21 cellular contexts compared by ENCODE assay signal in genomic region chr16:62644030-62644812, GRCh38.
"Had no signal": no experiment of that assay in that cellular context is flagged by ENCODE, and none has a peak within 500 bp of the region (broad histone marks: within the 10 kb centered on the region; RNA-seq: fewer than 3 reads in every experiment).

No MANE protein-coding gene starts in this region.

- H3K4me3 Mint-ChIP-seq: nephron; stimulated activated memory B cell treated with anti-CD40 and anti-IgM and Interleukin-4, amounts not matched to agents 10 μg/mL and 1 μg/mL and 100 μg/mL, for 72 hours; stimulated activated naive CD8-positive, alpha-beta T cell treated with anti-CD3 and anti-CD28 coated beads, Interleukin-15, Interleukin-2, amounts not matched to agents 100 ng/mL and 50 ng/mL, for 24 hours had no signal

- H3K36me3 ChIP-seq: left lung, prostate gland, spleen, tibial artery, upper lobe of left lung, uterus had no signal

- H3K27ac ChIP-seq: left lung, parathyroid adenoma, prostate gland, spleen, tibial artery, upper lobe of left lung, uterus had no signal

- H3K4me1 Mint-ChIP-seq: stimulated activated memory B cell treated with anti-CD40 and anti-IgM and Interleukin-4, amounts not matched to agents 10 μg/mL and 1 μg/mL and 100 μg/mL, for 72 hours had no signal

- H3K79me2 ChIP-seq: parathyroid adenoma had no signal

- H3K36me3 Mint-ChIP-seq: stimulated activated memory B cell treated with anti-CD40 and anti-IgM and Interleukin-4, amounts not matched to agents 10 μg/mL and 1 μg/mL and 100 μg/mL, for 72 hours had no signal

- H3K27me3 ChIP-seq: left lung, spleen, tibial artery, upper lobe of left lung, uterus had no signal

- DNase-seq: effector memory CD4-positive, alpha-beta T cell; islet precursor cell; mesenchymal stem cell; midbrain; retina; spleen; stimulated activated CD4-positive, alpha-beta T cell treated with anti-CD3 and anti-CD28 coated beads, Interleukin-15, amount 100 ng/mL, for 24 hours; stimulated activated CD4-positive, alpha-beta T cell treated with anti-CD3 and anti-CD28 coated beads, Interleukin-1b, Interleukin-23, amount 100 ng/mL, for 48 hours; stimulated activated CD4-positive, alpha-beta T cell treated with anti-CD3 and anti-CD28 coated beads, Interleukin-4, amount 100 ng/mL, for 24 hours; tibial artery; upper lobe of left lung; uterus had no signal

- ATAC-seq: esophagus mucosa; left lung; sciatic nerve; stimulated activated memory B cell treated with anti-CD40 and anti-IgM and Interleukin-4, amounts not matched to agents 10 μg/mL and 1 μg/mL and 100 μg/mL, for 72 hours had no signal

- H2AFZ ChIP-seq: parathyroid adenoma had no signal

- H3K4me3 ChIP-seq: left lung, lung, prostate gland, spleen, tibial artery, upper lobe of left lung, uterus had no signal

- H3K27ac Mint-ChIP-seq: nephron; stimulated activated memory B cell treated with anti-CD40 and anti-IgM and Interleukin-4, amounts not matched to agents 10 μg/mL and 1 μg/mL and 100 μg/mL, for 72 hours; stimulated activated naive CD8-positive, alpha-beta T cell treated with anti-CD3 and anti-CD28 coated beads, Interleukin-15, Interleukin-2, amounts not matched to agents 100 ng/mL and 50 ng/mL, for 24 hours had no signal

- H3K4me1 ChIP-seq: left lung, parathyroid adenoma, prostate gland, spleen, tibial artery, upper lobe of left lung, uterus had no signal

- H3K9ac ChIP-seq: parathyroid adenoma had no signal

- H3K27me3 Mint-ChIP-seq: stimulated activated memory B cell treated with anti-CD40 and anti-IgM and Interleukin-4, amounts not matched to agents 10 μg/mL and 1 μg/mL and 100 μg/mL, for 72 hours; stimulated activated naive CD8-positive, alpha-beta T cell treated with anti-CD3 and anti-CD28 coated beads, Interleukin-15, Interleukin-2, amounts not matched to agents 100 ng/mL and 50 ng/mL, for 24 hours had no signal

- H3K9me3 ChIP-seq: prostate gland, uterus had no signal
